Comparison of ENCODE assay signal across 20 cellular contexts in genomic region chr9:95071450-95071849, GRCh38.
DNase-seq lines count a peak whose midpoint lies in the region; ATAC-seq, FAIRE-seq and TF ChIP-seq lines count a peak whose summit lies in the region.
"Had no signal": no experiment of that assay in that cellular context is flagged by ENCODE, and none has a peak within 500 bp of the region (broad histone marks: within the 10 kb centered on the region; RNA-seq: fewer than 3 reads in every experiment).

No MANE protein-coding gene starts in this region.

- H3K27ac Mint-ChIP-seq in endothelial cell (ENCODE audit: unreplicated experiment), result no peak overlapping the region
- H3K27ac Mint-ChIP-seq: B cell; CD4-positive, alpha-beta T cell had no signal

- no TSS peak for BruUV-seq in HepG2 (replicated peaks; lab: Mats Ljungman, UMichigan)

- no peak overlapping the region for H3K9ac ChIP-seq in HepG2 (ENCODE audit: insufficient read depth, low read depth, low read length)

- TF ChIP-seq CTCF in HepG2 (CRISPR knock-in tag; IDR thresholded peaks at IDR 0.05) (no peak), right lobe of liver (IDR thresholded peaks at IDR 0.05) (no peak), gastroesophageal sphincter (IDR thresholded peaks at IDR 0.05) (no peak), stomach (IDR thresholded peaks at IDR 0.05) (no peak), endothelial cell (IDR thresholded peaks at IDR 0.05; ENCODE audit: unreplicated experiment) (no peak)

- no peak for TF ChIP-seq EP300 in HepG2 (IDR thresholded peaks at IDR 0.05; ENCODE audit: low read depth in 2 of 2, low read length in 2 of 2)
- no peak for TF ChIP-seq EP300 in HepG2 (CRISPR knock-in tag; IDR thresholded peaks at IDR 0.05; ENCODE audit: borderline replicate concordance)
- TF ChIP-seq EP300 in gastroesophageal sphincter (IDR thresholded peaks at IDR 0.05), result no peak
- TF ChIP-seq EP300 in stomach (IDR thresholded peaks at IDR 0.05), result no peak

- in situ Hi-C loops in HepG2 (cut with HindIII; ENCODE audit: extremely low pct_ligation_motif_present, low pct_unique_long_range_greater_than_20kb), result no loop called here

- peaks cover 4% of the 10 kb centered on the region for H3K27me3 Mint-ChIP-seq in endothelial cell (ENCODE audit: unreplicated experiment)
- H3K27me3 Mint-ChIP-seq: B cell; CD4-positive, alpha-beta T cell had no signal

- H3K4me1 ChIP-seq in HepG2 (ENCODE audit: insufficient read depth, low read length), result peaks cover 54% of the 10 kb centered on the region
- peaks cover 0 to 50% (median 15%) of the 10 kb centered on the region in 4 donors for H3K4me1 ChIP-seq in right lobe of liver
- H3K4me1 ChIP-seq in gastroesophageal sphincter, result peaks cover 12 to 100% (median 54%) of the 10 kb centered on the region in 3 donors
- H3K4me1 ChIP-seq in stomach, result peaks cover 56 to 100% (median 89%) of the 10 kb centered on the region in 4 donors
- peaks cover 7 to 12% of the 10 kb centered on the region in 2 donors for H3K4me1 ChIP-seq in aorta (ENCODE audit: control insufficient read depth in 1 of 2, insufficient read depth in 2 of 2, low read length in 2 of 2)

- no peak for FAIRE-seq in HepG2 (lab: Jason Lieb, UNC)
- no peak for FAIRE-seq in HTR-8/SVneo (lab: Jason Lieb, UNC)
- FAIRE-seq: D721Med, G401.6, GM12891, GM19239 had no signal

- H3K27ac ChIP-seq in HepG2 (ENCODE audit: extremely low read length, insufficient read depth, low read length) (no peak overlapping the region), right lobe of liver (no peak overlapping the region), gastroesophageal sphincter (peak overlapping the region; percentile 8 to 89 (median 78)), stomach (peak overlapping the region in 3 of 5 donors; percentile 81 to 91 (median 82)), aorta (ENCODE audit: low read depth in 1 of 2, low read length in 2 of 2) (peak overlapping the region; percentile 32 to 60)

- TF ChIP-seq RAD21 in HepG2 (CRISPR knock-in tag; IDR thresholded peaks at IDR 0.05), result no peak

- intact Hi-C loops in HepG2 (cut with micrococcal nuclease; ENCODE audit: unreplicated experiment) (no loop called here), right lobe of liver (cut with DNase I) (no loop called here), stomach (cut with DNase I; ENCODE audit: low total_unique reads) (no loop called here), aorta (cut with DNase I) (loop anchor here in 1 of 2 donors (5.0 kb wide), 1 partner anchor 56 kb away; no protein-coding TSS in a partner anchor)

- H3K4me2 ChIP-seq in HepG2 (ENCODE audit: low read depth, low read length), result no peak overlapping the region

- H3K4me3 ChIP-seq in HepG2 (replicated peaks in 1 of 3; ENCODE audit: insufficient read depth in 1 of 3, low read depth in 2 of 3, low read length in 3 of 3), result no peak overlapping the region
- H3K4me3 ChIP-seq in right lobe of liver, result no peak overlapping the region
- H3K4me3 ChIP-seq in gastroesophageal sphincter, result no peak overlapping the region
- no peak overlapping the region for H3K4me3 ChIP-seq in stomach
- no peak overlapping the region for H3K4me3 ChIP-seq in aorta (ENCODE audit: low read length in 2 of 2)

- CTCF ChIA-PET in HepG2 (lab: Yijun Ruan, JAX; ENCODE audit: low intra/inter-chr PET ratio, low total read pairs), result no interaction called here

- H3K27me3 ChIP-seq in HepG2 (ENCODE audit: control insufficient read depth in 1 of 2, insufficient read depth in 2 of 2, low read length in 2 of 2) (no peaks in the 10 kb centered on the region), right lobe of liver (no peaks in the 10 kb centered on the region), gastroesophageal sphincter (no peaks in the 10 kb centered on the region), stomach (no peaks in the 10 kb centered on the region), aorta (ENCODE audit: control insufficient read depth in 1 of 2, insufficient read depth in 2 of 2, low read length in 1 of 2) (no peaks in the 10 kb centered on the region)

- H3K4me1 Mint-ChIP-seq in endothelial cell (ENCODE audit: unreplicated experiment), result no peaks in the 10 kb centered on the region
- H3K4me1 Mint-ChIP-seq: B cell had no signal

- POLR2A ChIA-PET in HepG2 (lab: Yijun Ruan, JAX), result interaction anchor here (1.5 kb wide), 1 partner anchor 64 kb away, joined by 15 read pairs; no protein-coding TSS in a partner anchor

- no peaks in the 10 kb centered on the region for H3K9me3 ChIP-seq in HepG2 (ENCODE audit: low read length)
- H3K9me3 ChIP-seq in right lobe of liver, result no peaks in the 10 kb centered on the region
- H3K9me3 ChIP-seq in gastroesophageal sphincter, result no peaks in the 10 kb centered on the region
- H3K9me3 ChIP-seq in stomach, result no peaks in the 10 kb centered on the region
- H3K9me3 ChIP-seq in aorta (ENCODE audit: control insufficient read depth, low read length), result no peaks in the 10 kb centered on the region

- WGBS in HepG2 (ENCODE audit: low lambda C conversion rate), result 100% methylated on average over 5 of the region's 5 CpGs
- WGBS in right lobe of liver (ENCODE audit: insufficient coverage, low coverage, low lambda C conversion rate, missing lambda C conversion rate), result 98% methylated on average over 3 of the region's 5 CpGs
- WGBS in gastroesophageal sphincter (ENCODE audit: low coverage in 1 of 2), 2 donors, result 29 to 66% methylated on average over 4 to 5 of the region's 5 CpGs
- 74 to 93% (median 88%) methylated on average over 5 of the region's 5 CpGs for WGBS in stomach, 5 donors
- WGBS in aorta, 2 donors, result 21 to 24% methylated on average over 5 of the region's 5 CpGs

- TF ChIP-seq POLR2A in HepG2 (IDR thresholded peaks at IDR 0.05; ENCODE audit: insufficient read depth in 1 of 2, low read depth in 2 of 2, low read length in 2 of 2) (no peak), right lobe of liver (IDR thresholded peaks at IDR 0.05) (no peak), gastroesophageal sphincter (IDR thresholded peaks at IDR 0.05) (no peak), stomach (IDR thresholded peaks at IDR 0.05) (no peak)

- H3K4me3 Mint-ChIP-seq in endothelial cell (ENCODE audit: unreplicated experiment), result no peak overlapping the region
- H3K4me3 Mint-ChIP-seq: B cell; CD4-positive, alpha-beta T cell had no signal

- DNase-seq in HepG2 (ENCODE audit: low spot score) (no peak), right lobe of liver (no peak), stomach (no peak), aorta (peak in 1 of 2 donors; percentile 41), endothelial cell (ENCODE audit: low spot score) (no peak), HTR-8/SVneo (ENCODE audit: insufficient read length, low spot score) (no peak), NCI-H187 (lab: John Stamatoyannopoulos, UW) (no peak)
- DNase-seq: CD4-positive, alpha-beta T cell; DMS79 treated with DMSO at 0.1 percent for 48 hours; KBM-7; NCI-H1092; NCI-H1694; NCI-H345; NCI-H69 had no signal

- ATAC-seq in HepG2, result no peak
- ATAC-seq in right lobe of liver, result no peak
- ATAC-seq in gastroesophageal sphincter, result no peak
- no peak for ATAC-seq in aorta (ENCODE audit: low FRiP score)

- H2AFZ ChIP-seq in HepG2 (ENCODE audit: low read length), result no peak overlapping the region

- H3K36me3 Mint-ChIP-seq in endothelial cell (ENCODE audit: low read depth, unreplicated experiment), result no peaks in the 10 kb centered on the region

- no peaks in the 10 kb centered on the region for H3K9me3 Mint-ChIP-seq in endothelial cell (ENCODE audit: unreplicated experiment)
- H3K9me3 Mint-ChIP-seq: CD4-positive, alpha-beta T cell had no signal

- H3K36me3 ChIP-seq in HepG2 (replicated peaks in 1 of 2; ENCODE audit: control insufficient read depth in 1 of 2, insufficient read depth in 2 of 2, low read length in 2 of 2) (peaks cover 30 to 68% of the 10 kb centered on the region in 2 experiments), right lobe of liver (peaks cover 0 to 70% (median 5%) of the 10 kb centered on the region in 4 donors), gastroesophageal sphincter (peaks cover 0 to 37% of the 10 kb centered on the region in 2 donors), stomach (peaks cover 0 to 65% (median 23%) of the 10 kb centered on the region in 4 donors), aorta (ENCODE audit: control insufficient read depth in 1 of 2, insufficient read depth in 2 of 2, low read length in 1 of 2) (peaks cover 2% of the 10 kb centered on the region in 2 donors)

- peaks cover 96% of the 10 kb centered on the region for H3K79me2 ChIP-seq in HepG2 (ENCODE audit: insufficient read depth, low read length)

- peaks cover 28% of the 10 kb centered on the region for H4K20me1 ChIP-seq in HepG2 (ENCODE audit: insufficient read depth, low read length)

TF ChIP-seq in HepG2, 621 proteins besides CTCF, POLR2A, EP300 and RAD21:
- TF ChIP-seq RBM22 (optimal IDR thresholded peaks at IDR 0.05; ENCODE audit: low read length) (peak; percentile 69), PLSCR1 (CRISPR knock-in tag; IDR thresholded peaks at IDR 0.05; ENCODE audit: borderline replicate concordance) (no peak)

Comparison
In these comparisons a context has a peak if more than half of its experiments do, and no peak if none do; other contexts are left out.
1. H3K27ac ChIP-seq: peak in gastroesophageal sphincter (4 of 4), stomach (3 of 5) and aorta (2 of 2); none in HepG2 (single experiment) and right lobe of liver (0 of 3).